ENCODE assay signal across 3 cellular contexts in genomic region chr17:49984776-49985175, GRCh38.
TF ChIP-seq lines count a peak whose summit lies in the region.

No MANE protein-coding gene starts in this region.

TF ChIP-seq in HepG2, 621 proteins besides CTCF, POLR2A, EP300 and RAD21:
- no peak for TF ChIP-seq ZNF652 (CRISPR knock-in tag; IDR thresholded peaks at IDR 0.05; ENCODE audit: borderline replicate concordance, low read depth)
- TF ChIP-seq ZMYM3 (CRISPR knock-in tag; IDR thresholded peaks at IDR 0.05), result peak; percentile 61; the same call in 1 of the 2 replicates
- TF ChIP-seq CEBPZ (IDR thresholded peaks at IDR 0.05; ENCODE audit: low read length), result no peak
- TF ChIP-seq NR2F6 (IDR thresholded peaks at IDR 0.05), result no peak
- no peak for TF ChIP-seq NR2F6 (CRISPR knock-in tag; IDR thresholded peaks at IDR 0.05)
- no peak for TF ChIP-seq ZGPAT (CRISPR knock-in tag; IDR thresholded peaks at IDR 0.05)
- no peak for TF ChIP-seq SRSF1 (optimal IDR thresholded peaks at IDR 0.05; ENCODE audit: low read depth, low read length)
- TF ChIP-seq ZNF768 (CRISPR knock-in tag; IDR thresholded peaks at IDR 0.05), result peak; percentile 98
- no peak for TF ChIP-seq CSRNP1 (CRISPR knock-in tag; IDR thresholded peaks at IDR 0.05)
- no peak for TF ChIP-seq SMARCC2 (IDR thresholded peaks at IDR 0.05)

TF ChIP-seq in K562, 482 proteins besides CTCF, POLR2A, EP300 and RAD21:
- TF ChIP-seq ZFP36 (IDR thresholded peaks at IDR 0.05; ENCODE audit: low read depth, low read length, partially characterized antibody), result peak; percentile 86
- no peak for TF ChIP-seq SP2 (IDR thresholded peaks at IDR 0.05; ENCODE audit: extremely low read depth, low read depth, low read length, poor library complexity, severe bottlenecking)
- TF ChIP-seq ARID1B (IDR thresholded peaks at IDR 0.05), result no peak
- peak; percentile 69; the same call in 1 of the 2 replicates for TF ChIP-seq SMARCA5 (IDR thresholded peaks at IDR 0.05)
- TF ChIP-seq PTBP1 (IDR thresholded peaks at IDR 0.05; ENCODE audit: low read depth, low read length), result 0 out of 2 replicates have a peak, but pooled peaks have one; percentile 36
- TF ChIP-seq BCOR (IDR thresholded peaks at IDR 0.05), result peak; percentile 87
- TF ChIP-seq CEBPB (tag; IDR thresholded peaks at IDR 0.05), result no peak
- 0 out of 4 replicates have a peak, but pooled peaks of 1 of the 2 experiments have one; percentile 7 for TF ChIP-seq RCOR1 (IDR thresholded peaks at IDR 0.05; ENCODE audit: borderline replicate concordance in 1 of 2, low read depth in 2 of 2, low read length in 2 of 2)
- TF ChIP-seq RBM25 (IDR thresholded peaks at IDR 0.05; ENCODE audit: low read depth, low read length, severe bottlenecking), result peak; percentile 89
- TF ChIP-seq ADNP (tag; IDR thresholded peaks at IDR 0.05), result 0 out of 2 replicates have a peak, but pooled peaks have one; percentile 35
TF ChIP-seq in K562: peak in this region for 7.

TF ChIP-seq in H1, 55 proteins besides CTCF, POLR2A, EP300 and RAD21:
- TF ChIP-seq BRCA1 (IDR thresholded peaks at IDR 0.05; ENCODE audit: low read depth, low read length) (no peak), KDM1A (IDR thresholded peaks at IDR 0.05; ENCODE audit: borderline replicate concordance, low read length) (peak; percentile 59; the same call in 1 of the 2 replicates), FOSL1 (IDR thresholded peaks at IDR 0.05; ENCODE audit: insufficient read depth, low read depth, low read length) (no peak), KDM5A (IDR thresholded peaks at IDR 0.05; ENCODE audit: low read length) (no peak), TAF7 (optimal IDR thresholded peaks at IDR 0.05; ENCODE audit: borderline replicate concordance, low read depth, low read length) (no peak), BACH1 (IDR thresholded peaks at IDR 0.05; ENCODE audit: low read length) (no peak)
